In the genomic region with DNA sequence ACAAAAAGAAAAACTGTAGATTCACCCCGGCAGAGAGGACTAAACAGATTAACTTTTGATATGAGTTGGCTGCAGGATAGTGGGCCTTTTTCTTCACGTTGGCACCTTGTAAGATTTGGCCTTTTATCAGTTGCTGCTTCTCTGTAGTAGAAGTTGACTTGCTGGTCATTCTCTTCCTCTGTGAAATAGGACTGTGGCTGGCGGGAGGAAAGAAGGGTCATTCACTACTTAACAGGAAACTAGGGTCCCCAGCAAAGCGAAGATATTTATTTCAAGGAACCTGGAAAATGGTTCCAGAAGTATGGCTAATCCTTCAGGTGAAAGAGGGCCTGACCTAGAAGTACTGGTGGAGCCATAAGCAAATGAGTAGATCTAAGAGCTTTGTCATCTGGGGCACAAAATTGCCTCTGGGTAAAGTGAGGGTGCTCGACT, we compare ENCODE assay signal across 8 cellular contexts. TPM values are rescaled to one million over a fixed set of nuclear protein-coding genes. Genes with fewer than 3 reads are reported as not detected.
DNase-seq lines count a peak whose midpoint lies in the region; ATAC-seq and TF ChIP-seq lines count a peak whose summit lies in the region.

No MANE protein-coding gene starts in this region.

- TF ChIP-seq CTCF in CD4-positive, alpha-beta T cell (IDR thresholded peaks at IDR 0.05), result no peak
- no peak for TF ChIP-seq CTCF in neural crest cell (conservative IDR thresholded peaks at IDR 0.05)

- no peaks in the 10 kb centered on the region for H3K27me3 ChIP-seq in CD4-positive, alpha-beta T cell (ENCODE audit: control insufficient read depth, insufficient read depth, low read length)

- peak overlapping the region; percentile 96 for H3K4me3 Mint-ChIP-seq in CD4-positive, alpha-beta T cell
- H3K4me3 Mint-ChIP-seq in dendritic cell treated with granulocyte-macrophage colony-stimulating factor and Interleukin-4, amounts not matched to agents 40 ng/mL and 50 ng/mL, for 4 days, result peak overlapping the region; percentile 92
- H3K4me3 Mint-ChIP-seq in neural crest cell, result peak overlapping the region; percentile 93

- POLR2A ChIA-PET in CD4-positive, alpha-beta T cell (lab: Charles Lee), result interaction anchor here (3.1 to 5.9 kb wide), 2 partner anchors 10 to 13 kb away, joined by 8 to 54 read pairs; partner anchors contain the start of gene ATF2

- peak overlapping the region; percentile 49 for H3K27ac ChIP-seq in CD4-positive, alpha-beta T cell (ENCODE audit: low read depth, low read length)
- peak overlapping the region; percentile 91 for H3K27ac ChIP-seq in KOPT-K1 (ENCODE audit: low read depth, low read length, poor library complexity, severe bottlenecking)

- DNase-seq in CD4-positive, alpha-beta T cell, result no peak
- no peak for DNase-seq in neural crest cell (ENCODE audit: low read depth, low spot score)
- no peak for DNase-seq in A172 (ENCODE audit: low spot score)
- DNase-seq in AG20443 (ENCODE audit: low spot score), result no peak
- no peak for DNase-seq in stimulated activated CD4-positive, alpha-beta T cell treated with anti-CD3 and anti-CD28 coated beads, Interleukin-2, amount 100 ng/mL, for 48 hours

- H3K27ac Mint-ChIP-seq in CD4-positive, alpha-beta T cell, result peak overlapping the region; percentile 84
- H3K27ac Mint-ChIP-seq in dendritic cell treated with granulocyte-macrophage colony-stimulating factor and Interleukin-4, amounts not matched to agents 40 ng/mL and 50 ng/mL, for 4 days, result peak overlapping the region; percentile 95
- H3K27ac Mint-ChIP-seq in neural crest cell (ENCODE audit: unreplicated experiment), result no peak overlapping the region

- H3K9me3 Mint-ChIP-seq in CD4-positive, alpha-beta T cell, result peaks cover 2% of the 10 kb centered on the region
- H3K9me3 Mint-ChIP-seq in dendritic cell treated with granulocyte-macrophage colony-stimulating factor and Interleukin-4, amounts not matched to agents 40 ng/mL and 50 ng/mL, for 4 days, result no peaks in the 10 kb centered on the region
- H3K9me3 Mint-ChIP-seq in neural crest cell, result peaks cover 6% of the 10 kb centered on the region

- no peaks in the 10 kb centered on the region for H3K9me3 ChIP-seq in CD4-positive, alpha-beta T cell (ENCODE audit: control insufficient read depth, low read length)
- no peaks in the 10 kb centered on the region for H3K9me3 ChIP-seq in KOPT-K1 (ENCODE audit: insufficient read depth, low read length, poor library complexity, severe bottlenecking)

- peaks cover 48% of the 10 kb centered on the region for H3K36me3 Mint-ChIP-seq in CD4-positive, alpha-beta T cell (ENCODE audit: low read depth)
- H3K36me3 Mint-ChIP-seq in dendritic cell treated with granulocyte-macrophage colony-stimulating factor and Interleukin-4, amounts not matched to agents 40 ng/mL and 50 ng/mL, for 4 days (ENCODE audit: low read depth), result peaks cover 53% of the 10 kb centered on the region
- peaks cover 4% of the 10 kb centered on the region for H3K36me3 Mint-ChIP-seq in neural crest cell (ENCODE audit: low read depth)

- H3K36me3 ChIP-seq in KOPT-K1 (ENCODE audit: insufficient read depth, low read length), result peaks cover 33% of the 10 kb centered on the region

- ATAC-seq in CD4-positive, alpha-beta T cell (ENCODE audit: poor library complexity), result no peak
- ATAC-seq in HG03571 (IDR thresholded peaks at IDR 0.05; ENCODE audit: unreplicated experiment), result no peak

- no peaks in the 10 kb centered on the region for H3K27me3 Mint-ChIP-seq in CD4-positive, alpha-beta T cell
- peaks cover 2% of the 10 kb centered on the region for H3K27me3 Mint-ChIP-seq in dendritic cell treated with granulocyte-macrophage colony-stimulating factor and Interleukin-4, amounts not matched to agents 40 ng/mL and 50 ng/mL, for 4 days
- H3K27me3 Mint-ChIP-seq in neural crest cell (ENCODE audit: low read depth), result peaks cover 3% of the 10 kb centered on the region

- intact Hi-C loops in CD4-positive, alpha-beta T cell (cut with DNase I, micrococcal nuclease), result loop anchor here (1.0 to 10.0 kb wide), 3 partner anchors 14 to 823 kb away; partner anchors contain the start of genes ATF2 (in 1 of the 2) and LNPK (in 1 of the 2)
- intact Hi-C loops in dendritic cell treated with granulocyte-macrophage colony-stimulating factor and Interleukin-4, amounts not matched to agents 40 ng/mL and 50 ng/mL, for 4 days (cut with micrococcal nuclease), result loop anchor here (1.0 kb wide), 1 partner anchor 14 kb away; the partner anchor contains the start of gene ATF2

- CTCF ChIA-PET in CD4-positive, alpha-beta T cell (lab: Charles Lee), result interaction anchor here (1.4 kb wide), 1 partner anchor 15 kb away, joined by 3 read pairs; no protein-coding TSS in a partner anchor

- H3K4me1 Mint-ChIP-seq in CD4-positive, alpha-beta T cell (ENCODE audit: low read depth), result peaks cover 35% of the 10 kb centered on the region
- H3K4me1 Mint-ChIP-seq in dendritic cell treated with granulocyte-macrophage colony-stimulating factor and Interleukin-4, amounts not matched to agents 40 ng/mL and 50 ng/mL, for 4 days (ENCODE audit: low read depth), result peaks cover 16% of the 10 kb centered on the region
- peaks cover 16% of the 10 kb centered on the region for H3K4me1 Mint-ChIP-seq in neural crest cell

RNA-seq across cellular contexts. Expression of gene ATP5MC3, which starts 0.4 kb away (rescaled TPM):
- 10 to 100 TPM; 79.5 to 81.6 TPM for total RNA-seq in CD4-positive, alpha-beta T cell
- total RNA-seq in neural crest cell, result 268 and 281 TPM in 2 replicates
- 368 and 390 TPM in 2 replicates for total RNA-seq in A172 (2014; rRNA removed; shearing (Covaris generic))

RNA-seq across cellular contexts. Expression of gene ATF2, which starts 13.9 kb away (rescaled TPM):
- total RNA-seq in CD4-positive, alpha-beta T cell, result 10 to 100 TPM; 44.7 to 44.8 TPM
- 77.8 and 78.8 TPM in 2 replicates for total RNA-seq in neural crest cell
- total RNA-seq in A172 (2014; rRNA removed; shearing (Covaris generic)), result 41.1 and 43.1 TPM in 2 replicates
